Comparison of ENCODE assay signal across 9 cellular contexts in genomic region chr22:36333632-36334031, GRCh38. TPM values are rescaled to one million over a fixed set of nuclear protein-coding genes. Genes with fewer than 3 reads are reported as not detected.
A peak's percentile ranks its signal among the peaks of the same experiment; 100 is the strongest.
DNase-seq lines count a peak whose midpoint lies in the region; ATAC-seq and TF ChIP-seq lines count a peak whose summit lies in the region.
"Had no signal": no experiment of that assay in that cellular context is flagged by ENCODE, and none has a peak within 500 bp of the region (broad histone marks: within the 10 kb centered on the region; RNA-seq: fewer than 3 reads in every experiment).

No MANE protein-coding gene starts in this region.

- H3K9me3 Mint-ChIP-seq in chondrocyte (ENCODE audit: low read depth) (no peaks in the 10 kb centered on the region), nephron progenitor cell (no peaks in the 10 kb centered on the region)

- CTCF ChIA-PET in AG04450 (lab: Charles Lee): interaction anchor here (3.5 kb wide), 1 partner anchor 137 kb away, joined by 21 read pairs; no protein-coding TSS in a partner anchor

- TF ChIP-seq CTCF in AG04450 (IDR thresholded peaks at IDR 0.05; ENCODE audit: low read depth, low read length) (no peak), LNCaP clone FGC (IDR thresholded peaks at IDR 0.05; ENCODE audit: control insufficient read depth, extremely low read depth, insufficient read depth) (no peak), chondrocyte (IDR thresholded peaks at IDR 0.05) (no peak), nephron progenitor cell (IDR thresholded peaks at IDR 0.05) (no peak)

- peak overlapping the region; percentile 98 for H3K27ac Mint-ChIP-seq in chondrocyte (ENCODE audit: unreplicated experiment)
- peak overlapping the region; percentile 94 for H3K27ac Mint-ChIP-seq in nephron progenitor cell

- H3K4me3 Mint-ChIP-seq in chondrocyte (ENCODE audit: unreplicated experiment) (no peak overlapping the region), nephron progenitor cell (no peak overlapping the region)

- H3K36me3 Mint-ChIP-seq in chondrocyte (ENCODE audit: low read depth) (peaks cover 47% of the 10 kb centered on the region), nephron progenitor cell (ENCODE audit: low read depth) (peaks cover 27% of the 10 kb centered on the region)

- peak overlapping the region; percentile 100 for H3K27ac ChIP-seq in AG04450 (ENCODE audit: low read depth, low read length)

- H3K9me3 ChIP-seq in AG04450 (ENCODE audit: control insufficient read depth, insufficient read depth, low read length): no peaks in the 10 kb centered on the region

- H3K27me3 ChIP-seq in AG04450 (ENCODE audit: control insufficient read depth, insufficient read depth, low read length): no peaks in the 10 kb centered on the region

- DNase-seq in AG04450 (ENCODE audit: low read depth, low spot score): no peak
- peak; percentile 82 for DNase-seq in LNCaP clone FGC (ENCODE audit: low read depth)
- no peak for DNase-seq in chondrocyte (ENCODE audit: low spot score)
- DNase-seq in nephron progenitor cell: no peak
- DNase-seq in NCI-H1092 (lab: John Stamatoyannopoulos, UW): no peak
- no peak for DNase-seq in stimulated activated CD4-positive, alpha-beta T cell treated with anti-CD3 and anti-CD28 coated beads, Interleukin-2, amount 100 ng/mL, for 48 hours
- DNase-seq: NK-92 treated with Interleukin-12 subunit alpha and Interleukin-12 subunit beta, amount 100 ng/mL, for 24 hours had no signal

- no peak for ATAC-seq in GM19452 (IDR thresholded peaks at IDR 0.05; ENCODE audit: unreplicated experiment)
- no peak for ATAC-seq in GM19324 (IDR thresholded peaks at IDR 0.05; ENCODE audit: low FRiP score, unreplicated experiment)

- H3K4me3 ChIP-seq in AG04450 (ENCODE audit: low read depth, low read length) (no peak overlapping the region), LNCaP clone FGC (ENCODE audit: low read depth, low read length) (peak overlapping the region; percentile 19; the same call in 1 of the 2 replicates)

- POLR2A ChIA-PET in AG04450 (lab: Yijun Ruan, JAX): interaction anchor here (0.7 to 1.5 kb wide), 5 partner anchors 10 to 134 kb away, joined by 3 to 6 read pairs (median 5); partner anchors contain the start of gene MYH9

- H3K27me3 Mint-ChIP-seq in chondrocyte (ENCODE audit: low read depth) (no peaks in the 10 kb centered on the region), nephron progenitor cell (ENCODE audit: low read depth, poor library complexity) (no peaks in the 10 kb centered on the region)

- H3K4me1 Mint-ChIP-seq in chondrocyte (ENCODE audit: low read depth) (peaks cover 99% of the 10 kb centered on the region), nephron progenitor cell (peaks cover 84% of the 10 kb centered on the region)

RNA-seq across cellular contexts. Expression of gene MYH9, which starts 54.1 kb away (rescaled TPM):
- 338 and 432 TPM in 2 replicates for polyA plus RNA-seq in AG04450 (2011; rRNA removed)
- polyA minus RNA-seq in AG04450 (2011; rRNA and poly(A)+ RNA removed): 1,487 and 1,729 TPM in 2 replicates
- total RNA-seq in chondrocyte: 1,046 to 1,908 TPM (median 1,853 TPM) in 3 replicates
